9 cellular contexts compared by ENCODE assay signal in the genomic region with DNA sequence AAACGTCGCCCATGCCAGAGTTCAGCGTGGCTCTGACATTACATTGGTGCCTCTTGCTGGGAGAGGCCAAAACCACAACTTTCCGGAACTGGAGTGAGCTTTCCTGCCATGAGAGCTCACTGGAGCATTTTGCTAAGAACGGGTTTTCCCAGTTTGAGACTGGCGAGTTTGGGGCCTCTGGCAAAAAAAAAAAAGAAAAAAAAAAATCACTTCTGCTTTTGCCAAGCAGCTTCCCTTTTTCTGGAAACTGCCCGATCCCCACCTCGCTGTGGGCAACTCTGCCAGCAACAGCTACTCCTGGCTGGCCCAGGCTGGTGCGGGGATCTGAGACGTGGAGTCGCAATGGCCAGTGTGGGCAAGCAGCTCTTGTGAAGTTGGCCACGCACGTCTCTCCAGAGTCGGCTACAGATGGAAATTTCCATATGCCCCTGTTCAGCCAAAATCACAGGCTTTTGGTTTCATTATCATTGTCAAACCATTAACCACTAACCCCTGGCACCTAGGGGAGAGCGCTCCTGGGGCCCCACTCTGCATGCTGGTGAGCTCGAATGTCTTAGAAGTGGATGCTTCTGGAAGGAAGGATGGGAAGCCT. TPM values are rescaled to one million over a fixed set of nuclear protein-coding genes. Genes with fewer than 3 reads are reported as not detected.
A peak's percentile ranks its signal among the peaks of the same experiment; 100 is the strongest.
DNase-seq lines count a peak whose midpoint lies in the region; ATAC-seq and TF ChIP-seq lines count a peak whose summit lies in the region.
"Had no signal": no experiment of that assay in that cellular context is flagged by ENCODE, and none has a peak within 500 bp of the region (broad histone marks: within the 10 kb centered on the region; RNA-seq: fewer than 3 reads in every experiment).

No MANE protein-coding gene starts in this region.

- intact Hi-C loops in right lobe of liver (cut with DNase I): no loop called here

- H3K27ac ChIP-seq in right lobe of liver: peak overlapping the region; percentile 49 to 67 (median 52)

- TF ChIP-seq RAD21 in Ishikawa (IDR thresholded peaks at IDR 0.05; ENCODE audit: low read depth): peak; percentile 22; the same call in 1 of the 2 replicates

- TF ChIP-seq POLR2A in right lobe of liver (IDR thresholded peaks at IDR 0.05): no peak

- TF ChIP-seq EP300 in Ishikawa (IDR thresholded peaks at IDR 0.05; ENCODE audit: borderline replicate concordance): no peak

- no peaks in the 10 kb centered on the region for H3K27me3 ChIP-seq in right lobe of liver

- no peak for TF ChIP-seq CTCF in right lobe of liver (IDR thresholded peaks at IDR 0.05)

- peak in 1 of 2 donors; percentile 17 for DNase-seq in activated naive CD4-positive, alpha-beta T cell treated with anti-CD3 and anti-CD28 coated beads, Interleukin-2, amount 50 U/mL, for 72 hours (ENCODE audit: low spot score in 2 of 2)
- peak in 2 of 3 donors; percentile 51 to 66 for DNase-seq in right lobe of liver
- DNase-seq in SW 1271 (lab: John Stamatoyannopoulos, UW): no peak

- peaks cover 0 to 17% (median 8%) of the 10 kb centered on the region in 4 donors for H3K4me1 ChIP-seq in right lobe of liver

- peak overlapping the region; percentile 24 to 89 for H3K27ac Mint-ChIP-seq in activated naive CD4-positive, alpha-beta T cell treated with anti-CD3 and anti-CD28 coated beads, Interleukin-2, amount 50 U/mL, for 72 hours

- H3K9me3 Mint-ChIP-seq in activated naive CD4-positive, alpha-beta T cell treated with anti-CD3 and anti-CD28 coated beads, Interleukin-2, amount 50 U/mL, for 72 hours: no peaks in the 10 kb centered on the region

- no peaks in the 10 kb centered on the region for H3K9me3 ChIP-seq in right lobe of liver

- WGBS in right lobe of liver (ENCODE audit: insufficient coverage, low coverage, low lambda C conversion rate, missing lambda C conversion rate): 36% methylated on average over 14 of the region's 16 CpGs

- no peaks in the 10 kb centered on the region for H3K36me3 ChIP-seq in right lobe of liver

- peak; percentile 81 to 85 for ATAC-seq in activated naive CD4-positive, alpha-beta T cell treated with anti-CD3 and anti-CD28 coated beads, Interleukin-2, amount 50 U/mL, for 72 hours
- ATAC-seq in right lobe of liver: peak; percentile 40 to 71 (median 48)
- no peak for ATAC-seq in HG02970 (IDR thresholded peaks at IDR 0.05; ENCODE audit: low FRiP score, unreplicated experiment)
- ATAC-seq in HG03520 (IDR thresholded peaks at IDR 0.05; ENCODE audit: unreplicated experiment): no peak
- no peak for ATAC-seq in HG02840 (IDR thresholded peaks at IDR 0.05; ENCODE audit: low FRiP score, unreplicated experiment)
- ATAC-seq: HCT116 had no signal

- H3K36me3 Mint-ChIP-seq in activated naive CD4-positive, alpha-beta T cell treated with anti-CD3 and anti-CD28 coated beads, Interleukin-2, amount 50 U/mL, for 72 hours: no peaks in the 10 kb centered on the region

- H3K4me3 ChIP-seq in GM08714 (ENCODE audit: low read length) (peak overlapping the region; percentile 8; the same call in 1 of the 2 replicates), right lobe of liver (peak overlapping the region in 1 of 3 donors; percentile 7)

TF ChIP-seq in Ishikawa, 13 proteins besides CTCF, POLR2A, EP300 and RAD21:
- TF ChIP-seq TCF12 (IDR thresholded peaks at IDR 0.05; ENCODE audit: low read depth) (peak; percentile 42; the same call in 1 of the 2 replicates), TAF1 (IDR thresholded peaks at IDR 0.05; ENCODE audit: low read depth) (no peak), FOXM1 (IDR thresholded peaks at IDR 0.05; ENCODE audit: borderline replicate concordance, low read depth) (no peak), ZBTB7A (IDR thresholded peaks at IDR 0.05; ENCODE audit: low read depth) (no peak), CREB1 (IDR thresholded peaks at IDR 0.05; ENCODE audit: low read depth) (no peak), YY1 (IDR thresholded peaks at IDR 0.05; ENCODE audit: low read depth) (no peak), TEAD4 (IDR thresholded peaks at IDR 0.05) (peak; percentile 17; the same call in 1 of the 2 replicates), EGR1 (IDR thresholded peaks at IDR 0.05) (no peak), NFIC (IDR thresholded peaks at IDR 0.05) (0 out of 2 replicates have a peak, but pooled peaks have one; percentile 33), CEBPB (IDR thresholded peaks at IDR 0.05) (no peak)
- TF ChIP-seq, protein P1, sequence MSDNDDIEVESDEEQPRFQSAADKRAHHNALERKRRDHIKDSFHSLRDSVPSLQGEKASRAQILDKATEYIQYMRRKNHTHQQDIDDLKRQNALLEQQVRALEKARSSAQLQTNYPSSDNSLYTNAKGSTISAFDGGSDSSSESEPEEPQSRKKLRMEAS (IDR thresholded peaks at IDR 0.05): peak; percentile 76
- TF ChIP-seq, protein P2, sequence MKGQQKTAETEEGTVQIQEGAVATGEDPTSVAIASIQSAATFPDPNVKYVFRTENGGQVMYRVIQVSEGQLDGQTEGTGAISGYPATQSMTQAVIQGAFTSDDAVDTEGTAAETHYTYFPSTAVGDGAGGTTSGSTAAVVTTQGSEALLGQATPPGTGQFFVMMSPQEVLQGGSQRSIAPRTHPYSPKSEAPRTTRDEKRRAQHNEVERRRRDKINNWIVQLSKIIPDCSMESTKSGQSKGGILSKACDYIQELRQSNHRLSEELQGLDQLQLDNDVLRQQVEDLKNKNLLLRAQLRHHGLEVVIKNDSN (IDR thresholded peaks at IDR 0.05): no peak
- TF ChIP-seq, protein P3, sequence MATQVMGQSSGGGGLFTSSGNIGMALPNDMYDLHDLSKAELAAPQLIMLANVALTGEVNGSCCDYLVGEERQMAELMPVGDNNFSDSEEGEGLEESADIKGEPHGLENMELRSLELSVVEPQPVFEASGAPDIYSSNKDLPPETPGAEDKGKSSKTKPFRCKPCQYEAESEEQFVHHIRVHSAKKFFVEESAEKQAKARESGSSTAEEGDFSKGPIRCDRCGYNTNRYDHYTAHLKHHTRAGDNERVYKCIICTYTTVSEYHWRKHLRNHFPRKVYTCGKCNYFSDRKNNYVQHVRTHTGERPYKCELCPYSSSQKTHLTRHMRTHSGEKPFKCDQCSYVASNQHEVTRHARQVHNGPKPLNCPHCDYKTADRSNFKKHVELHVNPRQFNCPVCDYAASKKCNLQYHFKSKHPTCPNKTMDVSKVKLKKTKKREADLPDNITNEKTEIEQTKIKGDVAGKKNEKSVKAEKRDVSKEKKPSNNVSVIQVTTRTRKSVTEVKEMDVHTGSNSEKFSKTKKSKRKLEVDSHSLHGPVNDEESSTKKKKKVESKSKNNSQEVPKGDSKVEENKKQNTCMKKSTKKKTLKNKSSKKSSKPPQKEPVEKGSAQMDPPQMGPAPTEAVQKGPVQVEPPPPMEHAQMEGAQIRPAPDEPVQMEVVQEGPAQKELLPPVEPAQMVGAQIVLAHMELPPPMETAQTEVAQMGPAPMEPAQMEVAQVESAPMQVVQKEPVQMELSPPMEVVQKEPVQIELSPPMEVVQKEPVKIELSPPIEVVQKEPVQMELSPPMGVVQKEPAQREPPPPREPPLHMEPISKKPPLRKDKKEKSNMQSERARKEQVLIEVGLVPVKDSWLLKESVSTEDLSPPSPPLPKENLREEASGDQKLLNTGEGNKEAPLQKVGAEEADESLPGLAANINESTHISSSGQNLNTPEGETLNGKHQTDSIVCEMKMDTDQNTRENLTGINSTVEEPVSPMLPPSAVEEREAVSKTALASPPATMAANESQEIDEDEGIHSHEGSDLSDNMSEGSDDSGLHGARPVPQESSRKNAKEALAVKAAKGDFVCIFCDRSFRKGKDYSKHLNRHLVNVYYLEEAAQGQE (IDR thresholded peaks at IDR 0.05; ENCODE audit: low read depth): no peak
TF ChIP-seq in Ishikawa: peak in this region for 4.

RNA-seq across cellular contexts. Expression of gene PRKAG2, which starts 25.7 kb away (rescaled TPM):
- total RNA-seq in activated naive CD4-positive, alpha-beta T cell treated with anti-CD3 and anti-CD28 coated beads, Interleukin-2, amount 50 U/mL, for 72 hours: 10 to 100 TPM; 22.1 to 35.7 TPM
- total RNA-seq in right lobe of liver: 10 to 100 TPM; 20.6 to 63.6 (median 29.5) TPM

Comparison
In these comparisons a context has a peak if more than half of its experiments do, and no peak if none do; other contexts are left out.
1. ATAC-seq: peak in activated naive CD4-positive, alpha-beta T cell treated with anti-CD3 and anti-CD28 coated beads, Interleukin-2, amount 50 U/mL, for 72 hours (2 of 2) and right lobe of liver (4 of 4); none in HG02970 (single experiment), HG03520 (single experiment) and HG02840 (single experiment).
2. DNase-seq: peak in right lobe of liver (2 of 3); none in SW 1271 (0 of 2).